Comparison of ENCODE assay signal across 8 cellular contexts in the genomic region with DNA sequence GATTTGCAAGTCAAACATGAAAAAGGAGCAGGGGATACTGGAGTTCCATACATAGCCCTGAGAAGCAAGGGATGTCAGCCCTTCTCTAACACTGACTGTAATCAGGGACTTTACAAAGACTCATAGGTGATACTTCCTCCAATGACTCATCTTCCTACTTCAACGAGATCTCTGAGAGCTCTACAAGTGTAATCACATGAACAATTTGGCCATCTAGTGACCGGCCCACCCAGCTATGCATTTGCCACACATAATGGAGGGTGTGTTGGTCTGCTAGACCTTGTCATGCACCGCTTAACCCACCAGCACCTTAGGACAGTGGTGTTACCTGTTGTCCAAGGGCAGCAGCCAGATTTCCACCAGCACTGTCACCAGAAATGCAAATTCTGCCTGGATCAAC.
A peak's percentile ranks its signal among the peaks of the same experiment; 100 is the strongest.
DNase-seq lines count a peak whose midpoint lies in the region; ATAC-seq, FAIRE-seq and TF ChIP-seq lines count a peak whose summit lies in the region.

No MANE protein-coding gene starts in this region.

- ATAC-seq in GM18873 (IDR thresholded peaks at IDR 0.05; ENCODE audit: low FRiP score, unreplicated experiment) (peak; percentile 99), left lung (peak; percentile 68)

- H3K27me3 Mint-ChIP-seq in CD8-positive, alpha-beta memory T cell = no peaks in the 10 kb centered on the region

- POLR2A ChIA-PET in CD8-positive, alpha-beta memory T cell (lab: Charles Lee) = no interaction called here

- H3K4me3 ChIP-seq in left lung (no peak overlapping the region), foreskin fibroblast (ENCODE audit: low read depth in 1 of 2, low read length in 2 of 2) (no peak overlapping the region)
- no peak overlapping the region for H3K4me3 ChIP-seq in CD8-positive, alpha-beta memory T cell (ENCODE audit: low read length)

- peaks cover 3 to 8% of the 10 kb centered on the region in 2 donors for H3K4me1 ChIP-seq in left lung
- no peaks in the 10 kb centered on the region for H3K4me1 ChIP-seq in CD8-positive, alpha-beta memory T cell (ENCODE audit: insufficient read depth, low read length)

- no peaks in the 10 kb centered on the region for H3K9me3 Mint-ChIP-seq in CD8-positive, alpha-beta memory T cell

- CTCF ChIA-PET in CD8-positive, alpha-beta memory T cell (lab: Charles Lee) = interaction anchor here (1.0 kb wide), 1 partner anchor 39 kb away, joined by 3 read pairs; no protein-coding TSS in a partner anchor

- TF ChIP-seq POLR2A in H54 (IDR thresholded peaks at IDR 0.05; ENCODE audit: low read depth, low read length) = no peak

- no peak for TF ChIP-seq CTCF in left lung (IDR thresholded peaks at IDR 0.05)
- TF ChIP-seq CTCF in foreskin fibroblast (IDR thresholded peaks at IDR 0.05; ENCODE audit: low read depth, low read length) = no peak

- DNase-seq in H54 (ENCODE audit: insufficient read length, low spot score) (no peak), NCI-H2029 treated with DMSO at 0.1 percent for 48 hours (lab: John Stamatoyannopoulos, UW) (peak; percentile 29), left lung (no peak), posterior vena cava (ENCODE audit: low spot score) (no peak), SIG-M5 (lab: John Stamatoyannopoulos, UW) (no peak), foreskin fibroblast (no peak)
- no peak for DNase-seq in CD8-positive, alpha-beta memory T cell

- H3K36me3 ChIP-seq in left lung = peaks cover 0 to 38% of the 10 kb centered on the region in 2 donors
- H3K36me3 ChIP-seq in CD8-positive, alpha-beta memory T cell (ENCODE audit: insufficient read depth, low read length) = no peaks in the 10 kb centered on the region

- H3K4me1 Mint-ChIP-seq in CD8-positive, alpha-beta memory T cell = peaks cover 5 to 7% (median 7%) of the 10 kb centered on the region in 3 donors

- intact Hi-C loops in left lung (cut with DNase I) (no loop called here), posterior vena cava (cut with DNase I) (no loop called here)

- H3K9me3 ChIP-seq in left lung = no peaks in the 10 kb centered on the region
- H3K9me3 ChIP-seq in CD8-positive, alpha-beta memory T cell (ENCODE audit: low read length) = no peaks in the 10 kb centered on the region

- peaks cover 4 to 29% (median 13%) of the 10 kb centered on the region in 3 donors for H3K36me3 Mint-ChIP-seq in CD8-positive, alpha-beta memory T cell

- peak overlapping the region in 1 of 2 donors; percentile 35 for H3K27ac ChIP-seq in left lung
- H3K27ac ChIP-seq in CD8-positive, alpha-beta memory T cell (ENCODE audit: low read depth, low read length) = no peak overlapping the region

- no peak overlapping the region for H3K4me3 Mint-ChIP-seq in CD8-positive, alpha-beta memory T cell

- H3K27ac Mint-ChIP-seq in CD8-positive, alpha-beta memory T cell = peak overlapping the region in 3 of 8 donors; percentile 32 to 80 (median 68)

- no peaks in the 10 kb centered on the region for H3K27me3 ChIP-seq in left lung
- no peaks in the 10 kb centered on the region for H3K27me3 ChIP-seq in CD8-positive, alpha-beta memory T cell (ENCODE audit: insufficient read depth, low read length, poor library complexity, severe bottlenecking)

- FAIRE-seq in H54 (lab: Jason Lieb, UNC) = peak; percentile 86
